ENCODE assay signal across 17 cellular contexts in genomic region chr12:62922539-62922938, GRCh38. TPM values are rescaled to one million over a fixed set of nuclear protein-coding genes. Genes with fewer than 3 reads are reported as not detected.
DNase-seq lines count a peak whose midpoint lies in the region; ATAC-seq and TF ChIP-seq lines count a peak whose summit lies in the region.
"Had no signal": no experiment of that assay in that cellular context is flagged by ENCODE, and none has a peak within 500 bp of the region (broad histone marks: within the 10 kb centered on the region; RNA-seq: fewer than 3 reads in every experiment).

No MANE protein-coding gene starts in this region.

- peak overlapping the region in 38 of 59 donors; percentile 0 to 47 (median 23) for H3K4me3 ChIP-seq in dorsolateral prefrontal cortex
- H3K4me3 ChIP-seq: heart left ventricle, skin epidermis had no signal

- H3K27me3 ChIP-seq in dorsolateral prefrontal cortex = no peaks in the 10 kb centered on the region
- H3K27me3 ChIP-seq: heart left ventricle had no signal

- DNase-seq in EH (ENCODE audit: low read depth) (peak; percentile 29), NCI-H526 treated with DMSO at 0.1 percent for 48 hours (lab: John Stamatoyannopoulos, UW) (peak; percentile 83), dorsolateral prefrontal cortex (peak in 3 of 10 donors; percentile 31 to 69 (median 65)), myocyte (ENCODE audit: low read depth) (peak; percentile 84), activated T-cell treated with anti-CD3 and anti-CD28 coated beads for 4 hours (no peak), COR-L47 (lab: John Stamatoyannopoulos, UW) (no peak), NCI-H82 (lab: John Stamatoyannopoulos, UW) (no peak)
- DNase-seq: activated B cell treated with CpG ODN at 0.5 μM for 24 hours; activated CD8-positive, alpha-beta memory T cell treated with anti-CD3 and anti-CD28 coated beads for 24 hours; heart left ventricle; kidney; NCI-H2029 treated with DMSO at 0.1 percent for 48 hours; NK-92 treated with Interleukin-12 subunit alpha and Interleukin-12 subunit beta, amount 100 ng/mL, for 24 hours; stimulated activated CD4-positive, alpha-beta T cell treated with anti-CD3 and anti-CD28 coated beads, Interleukin-4, amount 100 ng/mL, for 4 hours had no signal

- peak overlapping the region; percentile 5 to 97 (median 92) for H3K27ac ChIP-seq in dorsolateral prefrontal cortex
- H3K27ac ChIP-seq: heart left ventricle, skin epidermis had no signal

- no peak for TF ChIP-seq POLR2A in GM18505 (IDR thresholded peaks at IDR 0.05; ENCODE audit: borderline replicate concordance, extremely low read depth, insufficient read depth, insufficient read length)

- ATAC-seq in GM18505 (IDR thresholded peaks at IDR 0.05; ENCODE audit: unreplicated experiment) = no peak
- ATAC-seq: activated T-helper 17 cell treated with anti-CD3 and anti-CD28 coated beads, Interleukin-2, amount 50 U/mL, for 72 hours; heart left ventricle had no signal

- intact Hi-C loops in dorsolateral prefrontal cortex (cut with DNase I) = no loop called here

- TF ChIP-seq CTCF in dorsolateral prefrontal cortex (IDR thresholded peaks at IDR 0.05 in 54 of 56, conservative IDR thresholded peaks at IDR 0.05 in 2 of 56; ENCODE audit: low read depth in 1 of 56, partially characterized antibody in 56 of 56) = no peak

RNA-seq across cellular contexts. Expression of gene PPM1H, which starts 12.4 kb away (rescaled TPM):
- 10 to 100 TPM; 33.6 to 75.1 (median 58.9) TPM for total RNA-seq in dorsolateral prefrontal cortex
- total RNA-seq in myocyte = 19.3 and 24.6 TPM in 2 replicates
- 6.0 TPM for polyA plus RNA-seq in myocyte (2012)
- total RNA-seq: activated B cell treated with CpG ODN at 0.5 μM for 24 hours; activated T-helper 17 cell treated with anti-CD3 and anti-CD28 coated beads, Interleukin-2, amount 50 U/mL, for 72 hours had no signal

Comparison
In these comparisons a context has a peak if more than half of its experiments do, and no peak if none do; other contexts are left out.
1. DNase-seq: peak in EH (single experiment), NCI-H526 treated with DMSO at 0.1 percent for 48 hours (single experiment) and myocyte (single experiment); none in activated T-cell treated with anti-CD3 and anti-CD28 coated beads for 4 hours (single experiment), COR-L47 (single experiment) and NCI-H82 (single experiment).